Comparison of ENCODE assay signal across 16 cellular contexts in the genomic region with DNA sequence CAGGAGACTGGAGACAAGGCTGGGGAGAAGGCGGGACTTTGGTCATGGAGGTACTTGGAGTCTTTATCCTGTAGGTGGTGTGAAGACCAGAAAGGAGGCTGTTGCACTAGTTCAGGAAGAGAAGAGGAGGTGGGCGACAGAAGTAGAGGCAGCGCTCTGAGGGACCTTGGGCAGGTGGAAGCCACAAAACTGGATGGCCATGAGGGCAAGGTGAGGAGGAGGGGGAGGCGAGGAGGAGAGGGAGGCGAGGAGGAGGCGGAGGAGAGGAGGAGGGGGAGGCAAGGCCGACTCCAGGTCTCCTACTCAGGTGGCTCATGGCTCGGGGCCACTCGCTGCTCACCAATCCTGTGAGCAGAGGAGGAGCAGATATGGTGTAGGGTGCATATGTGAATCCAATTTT.
"Had no signal": no experiment of that assay in that cellular context is flagged by ENCODE, and none has a peak within 500 bp of the region (broad histone marks: within the 10 kb centered on the region; RNA-seq: fewer than 3 reads in every experiment).

No MANE protein-coding gene starts in this region.

- H3K36me3 ChIP-seq: left lung had no signal

- H3K36me3 Mint-ChIP-seq: activated naive CD8-positive, alpha-beta T cell treated with anti-CD3 and anti-CD28 coated beads for 36 hours; mesothelial cell of epicardium; type B pancreatic cell had no signal

- H3K27ac Mint-ChIP-seq: activated naive CD8-positive, alpha-beta T cell treated with anti-CD3 and anti-CD28 coated beads for 36 hours; activated T-helper 1 cell treated with anti-CD3 and anti-CD28 coated beads, Interleukin-12 subunit alpha, Interleukin-12 subunit beta, Interleukin-2, Interleukin-4 antibody, amounts not matched to agents 30 ng/mL and 10 ng/mL and 1 ng/mL, durations not matched to agents 14 hours and 24 hours and 36 hours; mesothelial cell of epicardium; nephron; type B pancreatic cell had no signal

- H3K9me3 ChIP-seq: body of pancreas, left lung, psoas muscle, testis had no signal

- H3K4me1 ChIP-seq: psoas muscle, testis had no signal

- H3K4me3 Mint-ChIP-seq: activated naive CD8-positive, alpha-beta T cell treated with anti-CD3 and anti-CD28 coated beads for 36 hours; activated T-helper 1 cell treated with anti-CD3 and anti-CD28 coated beads, Interleukin-12 subunit alpha, Interleukin-12 subunit beta, Interleukin-2, Interleukin-4 antibody, amounts not matched to agents 30 ng/mL and 10 ng/mL and 1 ng/mL, durations not matched to agents 14 hours and 24 hours and 36 hours; mesothelial cell of epicardium; nephron; type B pancreatic cell had no signal

- H3K27me3 Mint-ChIP-seq: activated naive CD8-positive, alpha-beta T cell treated with anti-CD3 and anti-CD28 coated beads for 36 hours had no signal

- H3K27ac ChIP-seq: left lung, psoas muscle, testis had no signal

- DNase-seq: activated CD4-positive, alpha-beta T cell treated with anti-CD3 and anti-CD28 coated beads, Interleukin-2, amount 50 U/mL, for 1 hour; activated CD4-positive, CD25-positive, alpha-beta regulatory T cell treated with anti-CD3 and anti-CD28 coated beads, Interleukin-2, amount 50 U/mL, for 72 hours; activated naive CD4-positive, alpha-beta T cell; activated naive CD8-positive, alpha-beta T cell treated with anti-CD3 and anti-CD28 coated beads for 36 hours; activated T-cell treated with anti-CD3 and anti-CD28 coated beads for 4 hours; amniotic stem cell; foreskin melanocyte; head of caudate nucleus; testis had no signal

- H3K4me3 ChIP-seq: body of pancreas, left lung, psoas muscle, testis had no signal

- H3K27me3 ChIP-seq: body of pancreas, testis had no signal

- H3K9me3 Mint-ChIP-seq: activated naive CD8-positive, alpha-beta T cell treated with anti-CD3 and anti-CD28 coated beads for 36 hours; activated T-helper 1 cell treated with anti-CD3 and anti-CD28 coated beads, Interleukin-12 subunit alpha, Interleukin-12 subunit beta, Interleukin-2, Interleukin-4 antibody, amounts not matched to agents 30 ng/mL and 10 ng/mL and 1 ng/mL, durations not matched to agents 14 hours and 24 hours and 36 hours; mesothelial cell of epicardium; nephron; type B pancreatic cell had no signal
